Comparison of ENCODE assay signal across 14 cellular contexts in genomic region chr7:93728292-93728691, GRCh38.
"Had no signal": no experiment of that assay in that cellular context is flagged by ENCODE, and none has a peak within 500 bp of the region (broad histone marks: within the 10 kb centered on the region; RNA-seq: fewer than 3 reads in every experiment).

No MANE protein-coding gene starts in this region.

- H3K36me3 ChIP-seq: gastrocnemius medialis, stomach, thoracic aorta had no signal

- H3K4me1 ChIP-seq: gastrocnemius medialis, parathyroid adenoma, stomach had no signal

- H3K79me2 ChIP-seq: parathyroid adenoma had no signal

- H2AFZ ChIP-seq: parathyroid adenoma had no signal

- ATAC-seq: activated CD4-positive, CD25-positive, alpha-beta regulatory T cell treated with anti-CD3 and anti-CD28 coated beads, Interleukin-2, amount 50 U/mL, for 24 hours; activated CD8-positive, alpha-beta memory T cell treated with anti-CD3 and anti-CD28 coated beads, Interleukin-2, amount 10 ng/mL, durations not matched to agents 7 days and 5 days; activated naive CD4-positive, alpha-beta T cell treated with anti-CD3 and anti-CD28 coated beads, Interleukin-2, amount 50 U/mL, for 72 hours; gastrocnemius medialis had no signal

- H3K27ac ChIP-seq: gastrocnemius medialis, parathyroid adenoma, stomach, thoracic aorta had no signal

- H3K9me3 ChIP-seq: gastrocnemius medialis, stomach, thoracic aorta had no signal

- H3K4me3 ChIP-seq: gastrocnemius medialis, stomach, thoracic aorta had no signal

- H3K9ac ChIP-seq: parathyroid adenoma had no signal

- DNase-seq: activated CD8-positive, alpha-beta memory T cell treated with anti-CD3 and anti-CD28 coated beads, Interleukin-2, amount 10 ng/mL, durations not matched to agents 7 days and 5 days; activated effector memory CD4-positive, alpha-beta T cell treated with Interleukin-2 at 50 U/mL for 16 hours; activated T-cell treated with anti-CD3 and anti-CD28 coated beads, Interleukin-2, amount 50 U/mL, for 24 hours; amygdala; gastrocnemius medialis; kidney; retina; stimulated activated CD4-positive, alpha-beta T cell treated with anti-CD3 and anti-CD28 coated beads, Interleukin-15, amount 100 ng/mL, for 24 hours; stimulated activated CD4-positive, alpha-beta T cell treated with anti-CD3 and anti-CD28 coated beads, Interleukin-4, amount 100 ng/mL, for 24 hours; stomach had no signal

- H3K27me3 ChIP-seq: gastrocnemius medialis, stomach had no signal
